ENCODE assay signal across 18 cellular contexts in the genomic region with DNA sequence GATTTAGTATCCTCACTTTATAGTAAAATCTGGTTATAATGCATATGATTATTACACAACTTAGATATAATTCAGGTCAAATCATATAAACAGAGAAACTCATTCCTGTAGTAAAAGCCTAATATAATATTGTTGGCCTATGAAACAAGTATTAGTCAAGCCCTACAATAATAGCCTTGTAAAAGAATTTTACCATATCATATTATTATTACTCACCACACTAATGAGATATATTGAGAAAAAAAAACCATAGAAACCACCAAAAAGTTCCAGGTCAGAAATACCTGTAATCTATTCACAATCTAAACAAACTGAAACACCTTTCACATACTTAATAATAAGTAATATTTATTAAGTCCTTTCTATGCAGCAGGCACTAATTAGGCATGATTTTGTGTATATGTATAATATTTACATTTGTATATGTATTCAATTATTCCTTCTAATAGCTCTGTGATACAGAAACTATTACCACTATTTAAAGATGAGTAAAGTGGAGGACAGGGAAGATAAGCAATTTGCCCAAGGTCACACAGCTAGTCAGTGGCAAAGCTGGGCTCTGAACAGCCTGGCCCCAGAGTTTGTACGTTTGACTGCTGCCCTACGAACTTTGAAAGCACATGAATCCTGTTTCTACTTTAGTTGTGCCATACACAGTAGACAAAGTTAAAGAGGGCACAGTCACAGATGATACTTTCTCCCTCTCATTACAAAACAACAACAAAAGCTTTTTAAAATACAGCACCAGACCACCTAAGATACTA. TPM values are rescaled to one million over a fixed set of nuclear protein-coding genes. Genes with fewer than 3 reads are reported as not detected.
A peak's percentile ranks its signal among the peaks of the same experiment; 100 is the strongest.
DNase-seq lines count a peak whose midpoint lies in the region; ATAC-seq, FAIRE-seq and TF ChIP-seq lines count a peak whose summit lies in the region.
"Had no signal": no experiment of that assay in that cellular context is flagged by ENCODE, and none has a peak within 500 bp of the region (broad histone marks: within the 10 kb centered on the region; RNA-seq: fewer than 3 reads in every experiment).

No MANE protein-coding gene starts in this region.

- H3K27ac ChIP-seq in Karpas-422 (ENCODE audit: low read length) (peak overlapping the region; percentile 93), astrocyte (ENCODE audit: low read depth, low read length) (no peak overlapping the region)

- H3K9me3 ChIP-seq in Karpas-422 (ENCODE audit: low read length) (peaks cover 4% of the 10 kb centered on the region; the same call in 1 of the 2 replicates), astrocyte (ENCODE audit: insufficient read depth, low read depth, low read length) (no peaks in the 10 kb centered on the region)

- DNase-seq in GM18507 (ENCODE audit: extremely low spot score, insufficient read length, low read depth), result no peak
- no peak for DNase-seq in Karpas-422
- no peak for DNase-seq in astrocyte (ENCODE audit: low read depth)
- no peak for DNase-seq in stimulated activated CD4-positive, alpha-beta T cell treated with anti-CD3 and anti-CD28 coated beads, Interleukin-15, amount 100 ng/mL, for 24 hours
- DNase-seq in NCI-H446 treated with DMSO at 0.1 percent for 48 hours (lab: John Stamatoyannopoulos, UW), result no peak
- DNase-seq in MV-4-11 (lab: John Stamatoyannopoulos, UW), result no peak
- DNase-seq: activated CD4-positive, alpha-beta T cell treated with anti-CD3 and anti-CD28 coated beads for 48 hours; activated CD8-positive, alpha-beta memory T cell treated with anti-CD3 and anti-CD28 coated beads, Interleukin-2, amount 50 U/mL, for 4 hours; activated effector memory CD4-positive, alpha-beta T cell treated with anti-CD3 and anti-CD28 coated beads, Interleukin-2, amount 50 U/mL, for 16 hours; amygdala; DMS79; effector CD4-positive, alpha-beta T cell; MM.1S; stimulated activated naive CD4-positive, alpha-beta T cell treated with Interleukin-2 at 50 U/mL for 16 hours had no signal

- no peaks in the 10 kb centered on the region for H3K9me3 Mint-ChIP-seq in astrocyte (ENCODE audit: unreplicated experiment)
- peaks cover 16% of the 10 kb centered on the region for H3K9me3 Mint-ChIP-seq in nephron
- H3K9me3 Mint-ChIP-seq: central memory CD8-positive, alpha-beta T cell had no signal

- H3K4me1 ChIP-seq in Karpas-422 (ENCODE audit: low read length), result peaks cover 73% of the 10 kb centered on the region
- H3K4me1 ChIP-seq in astrocyte (ENCODE audit: insufficient read depth, low read length), result no peaks in the 10 kb centered on the region

- no peaks in the 10 kb centered on the region for H3K9me2 ChIP-seq in Karpas-422 (replicated peaks; ENCODE audit: insufficient read depth, low read length)

- H3K4me3 Mint-ChIP-seq in astrocyte (ENCODE audit: unreplicated experiment) (no peak overlapping the region), nephron (no peak overlapping the region)
- H3K4me3 Mint-ChIP-seq: central memory CD8-positive, alpha-beta T cell; type B pancreatic cell had no signal

- H3K27me3 ChIP-seq in Karpas-422 (ENCODE audit: low read length), result no peaks in the 10 kb centered on the region
- H3K27me3 ChIP-seq in astrocyte (ENCODE audit: insufficient read depth, low read length), result no peaks in the 10 kb centered on the region

- peaks cover 28% of the 10 kb centered on the region for H3K4me1 Mint-ChIP-seq in astrocyte (ENCODE audit: low read depth, unreplicated experiment)
- peaks cover 44% of the 10 kb centered on the region for H3K4me1 Mint-ChIP-seq in nephron

- FAIRE-seq in GM18507 (lab: Jason Lieb, UNC) (peak; percentile 24), astrocyte (lab: Jason Lieb, UNC) (peak; percentile 79)

- ATAC-seq in GM21526 (IDR thresholded peaks at IDR 0.05; ENCODE audit: low FRiP score, unreplicated experiment), result no peak

- TF ChIP-seq CTCF in astrocyte (IDR thresholded peaks at IDR 0.05; ENCODE audit: insufficient read depth, low read depth, low read length) (no peak), nephron (IDR thresholded peaks at IDR 0.05; ENCODE audit: unreplicated experiment in 3 of 3) (no peak)

- H3K36me3 ChIP-seq in Karpas-422 (ENCODE audit: insufficient read depth, low read length), result peaks cover 27% of the 10 kb centered on the region
- H3K36me3 ChIP-seq in astrocyte (ENCODE audit: insufficient read depth, low read length), result no peaks in the 10 kb centered on the region

- H3K36me3 Mint-ChIP-seq in astrocyte (ENCODE audit: low read depth, unreplicated experiment) (peaks cover 10% of the 10 kb centered on the region), nephron (ENCODE audit: low read depth) (peaks cover 45% of the 10 kb centered on the region)

- H3K27me3 Mint-ChIP-seq in astrocyte (ENCODE audit: low read depth, unreplicated experiment) (no peaks in the 10 kb centered on the region), nephron (ENCODE audit: low read depth) (no peaks in the 10 kb centered on the region)
- H3K27me3 Mint-ChIP-seq: central memory CD8-positive, alpha-beta T cell; type B pancreatic cell had no signal

- peaks cover 100% of the 10 kb centered on the region for H3K79me2 ChIP-seq in Karpas-422 (ENCODE audit: low read length)
- H3K79me2 ChIP-seq in astrocyte (ENCODE audit: insufficient read depth, low read length), result peaks cover 100% of the 10 kb centered on the region

- H3K4me3 ChIP-seq in Karpas-422 (ENCODE audit: low read length) (peak overlapping the region; percentile 41; the same call in 1 of the 2 replicates), astrocyte (ENCODE audit: insufficient read depth, low read depth, low read length) (no peak overlapping the region)

- no peak overlapping the region for H2AFZ ChIP-seq in Karpas-422 (ENCODE audit: low read length)
- H2AFZ ChIP-seq in astrocyte (ENCODE audit: low read depth, low read length), result no peak overlapping the region

- H3K27ac Mint-ChIP-seq in astrocyte (ENCODE audit: unreplicated experiment), result no peak overlapping the region
- peak overlapping the region; percentile 24 to 64 (median 31) for H3K27ac Mint-ChIP-seq in nephron
- H3K27ac Mint-ChIP-seq: type B pancreatic cell had no signal

- peak overlapping the region; percentile 47 for H3K9ac ChIP-seq in Karpas-422 (ENCODE audit: low read length)
- no peak overlapping the region for H3K9ac ChIP-seq in astrocyte (ENCODE audit: low read length)

- no peaks in the 10 kb centered on the region for H4K20me1 ChIP-seq in Karpas-422 (ENCODE audit: insufficient read depth, low read depth, low read length)
- peaks cover 72% of the 10 kb centered on the region for H4K20me1 ChIP-seq in astrocyte (ENCODE audit: insufficient read depth, low read length)

- H3K4me2 ChIP-seq in Karpas-422 (ENCODE audit: low read depth, low read length, poor library complexity, severe bottlenecking) (peak overlapping the region; percentile 83), astrocyte (ENCODE audit: low read length) (no peak overlapping the region)

RNA-seq across cellular contexts. Expression of a gene that starts 9.0 kb away (rescaled TPM):
- 44.6 and 70.4 TPM in 2 replicates for total RNA-seq in Karpas-422 (2014; rRNA removed; shearing (Covaris generic); ENCODE audit: low replicate concordance)
- 35.7 and 39.7 TPM in 2 replicates for total RNA-seq in astrocyte
